In genomic region chr6:158283304-158284005, GRCh38 we compare ENCODE assay signal across 9 cellular contexts. TPM values are rescaled to one million over a fixed set of nuclear protein-coding genes. Genes with fewer than 3 reads are reported as not detected.
DNase-seq lines count a peak whose midpoint lies in the region; FAIRE-seq and TF ChIP-seq lines count a peak whose summit lies in the region.
"Had no signal": no experiment of that assay in that cellular context is flagged by ENCODE, and none has a peak within 500 bp of the region (broad histone marks: within the 10 kb centered on the region; RNA-seq: fewer than 3 reads in every experiment).

No MANE protein-coding gene starts in this region.

- no peak overlapping the region for H3K4me2 ChIP-seq in SU-DHL-6 (ENCODE audit: low read depth, low read length, poor library complexity, severe bottlenecking)

- H3K9me3 ChIP-seq in SU-DHL-6 (ENCODE audit: insufficient read depth, low read length) (no peaks in the 10 kb centered on the region), spleen (no peaks in the 10 kb centered on the region)

- peaks cover 11 to 47% (median 30%) of the 10 kb centered on the region in 6 donors for H3K4me1 ChIP-seq in spleen

- H3K27me3 ChIP-seq in SU-DHL-6 (ENCODE audit: low read length) (no peaks in the 10 kb centered on the region), spleen (replicated peaks in 1 of 7) (no peaks in the 10 kb centered on the region)

- H3K9me2 ChIP-seq in SU-DHL-6 (replicated peaks; ENCODE audit: insufficient read depth, low read length) = no peaks in the 10 kb centered on the region

- H3K79me2 ChIP-seq in SU-DHL-6 (ENCODE audit: insufficient read depth, low read length) = peaks cover 32% of the 10 kb centered on the region

- H3K36me3 ChIP-seq in SU-DHL-6 (ENCODE audit: low read length) (no peaks in the 10 kb centered on the region; the same call in 1 of the 2 replicates), spleen (peaks cover 0 to 5% (median 0%) of the 10 kb centered on the region in 6 donors)

- DNase-seq in NCI-H2107 treated with DMSO at 0.1 percent for 48 hours (lab: John Stamatoyannopoulos, UW; ENCODE audit: unreplicated experiment) (peak; percentile 21), NCI-H2107 (lab: John Stamatoyannopoulos, UW) (no peak), fibroblast of pulmonary artery (ENCODE audit: low read depth) (peak; percentile 56), spleen (no peak), HTR-8/SVneo (ENCODE audit: insufficient read length, low spot score) (no peak), cortex of kidney (lab: John Stamatoyannopoulos, UW) (no peak)
- DNase-seq in stimulated activated CD4-positive, alpha-beta T cell treated with anti-CD3 and anti-CD28 coated beads, Interleukin-1b, Interleukin-23, amount 100 ng/mL, for 48 hours = no peak

- 55 to 64% (median 59%) methylated on average over 4 of the region's 4 CpGs for WGBS in spleen, 5 donors

- H3K9ac ChIP-seq in SU-DHL-6 (ENCODE audit: low read length) = no peak overlapping the region

- peaks cover 23% of the 10 kb centered on the region for H3F3A ChIP-seq in SU-DHL-6 (ENCODE audit: insufficient read depth)

- no peak for FAIRE-seq in HTR-8/SVneo (lab: Jason Lieb, UNC)
- FAIRE-seq: A204.1 had no signal

- no peak overlapping the region for H2AFZ ChIP-seq in SU-DHL-6 (ENCODE audit: low read depth, low read length, severe bottlenecking)

- H4K20me1 ChIP-seq in SU-DHL-6 (ENCODE audit: low read depth, low read length) = no peaks in the 10 kb centered on the region

- no peak for TF ChIP-seq POLR2A in spleen (IDR thresholded peaks at IDR 0.05)

- H3K4me3 ChIP-seq in SU-DHL-6 (ENCODE audit: insufficient read depth, low read length, poor library complexity, severe bottlenecking) (no peak overlapping the region), fibroblast of pulmonary artery (replicated peaks; ENCODE audit: low read depth, low read length) (no peak overlapping the region), spleen (no peak overlapping the region)

- TF ChIP-seq CTCF in SU-DHL-6 (IDR thresholded peaks at IDR 0.05; ENCODE audit: insufficient read depth, low read length, poor library complexity, severe bottlenecking) (no peak), fibroblast of pulmonary artery (IDR thresholded peaks at IDR 0.05; ENCODE audit: low read length, missing control alignments) (no peak), spleen (IDR thresholded peaks at IDR 0.05 in 8 of 11, conservative IDR thresholded peaks at IDR 0.05 in 3 of 11) (no peak)

- H3K27ac ChIP-seq in SU-DHL-6 (ENCODE audit: low read depth, low read length) = peak overlapping the region; percentile 16; the same call in 1 of the 2 replicates
- H3K27ac ChIP-seq in spleen = peak overlapping the region in 7 of 8 donors; percentile 38 to 69 (median 54)

- intact Hi-C loops in spleen (cut with DNase I; ENCODE audit: low total_unique reads) = no loop called here

RNA-seq across cellular contexts. Expression of gene TULP4, which starts 28.8 kb away (rescaled TPM):
- total RNA-seq in spleen = 100 to 1,000 TPM in 2 of 7 donors, 10 to 100 TPM in 5; 72.0 to 143 (median 79.0) TPM
- polyA plus RNA-seq in spleen = 1 to 10 TPM; 1.8 to 6.9 (median 2.1) TPM

Comparison
In these comparisons a context has a peak if more than half of its experiments do, and no peak if none do; other contexts are left out.
1. DNase-seq: peak in NCI-H2107 treated with DMSO at 0.1 percent for 48 hours (single experiment) and fibroblast of pulmonary artery (single experiment); none in NCI-H2107 (single experiment), spleen (single experiment), stimulated activated CD4-positive, alpha-beta T cell treated with anti-CD3 and anti-CD28 coated beads, Interleukin-1b, Interleukin-23, amount 100 ng/mL, for 48 hours (single experiment), HTR-8/SVneo (single experiment) and cortex of kidney (single experiment).